16 cellular contexts compared by ENCODE assay signal in genomic region chr16:84538441-84538840, GRCh38.
"Had no signal": no experiment of that assay in that cellular context is flagged by ENCODE, and none has a peak within 500 bp of the region (broad histone marks: within the 10 kb centered on the region; RNA-seq: fewer than 3 reads in every experiment).

No MANE protein-coding gene starts in this region.

- H3K27me3 ChIP-seq: breast epithelium, colonic mucosa, left lung, right atrium auricular region, tibial artery had no signal

- H3K9me3 ChIP-seq: breast epithelium, colonic mucosa, left lung, psoas muscle, right atrium auricular region, tibial artery had no signal

- H3K4me1 ChIP-seq: breast epithelium, colonic mucosa, psoas muscle had no signal

- ATAC-seq: activated CD8-positive, alpha-beta T cell treated with anti-CD3 and anti-CD28 coated beads, Interleukin-2, amount 10 ng/mL, durations not matched to agents 7 days and 5 days; left lung; natural killer cell treated with Interleukin-12 subunit alpha and Interleukin-12 subunit beta and Interleukin-15 and Interleukin-18, amount 100 ng/mL, for 72 hours; psoas muscle; stimulated activated naive CD8-positive, alpha-beta T cell treated with anti-CD3 and anti-CD28 coated beads, Interleukin-15, amount 100 ng/mL, for 72 hours had no signal

- H3K27ac ChIP-seq: breast epithelium, colonic mucosa, psoas muscle, right atrium auricular region, tibial artery had no signal

- H3K4me3 ChIP-seq: breast epithelium, colonic mucosa, left lung, psoas muscle, right atrium auricular region, tibial artery had no signal

- DNase-seq: activated CD4-positive, alpha-beta T cell treated with anti-CD3 and anti-CD28 coated beads for 1 hour; activated CD4-positive, alpha-beta T cell treated with anti-CD3 and anti-CD28 coated beads, Interleukin-2, amount 50 U/mL, for 1 hour; activated CD8-positive, alpha-beta T cell treated with anti-CD3 and anti-CD28 coated beads, Interleukin-2, amount 10 ng/mL, durations not matched to agents 7 days and 5 days; activated gamma-delta T cell treated with Interleukin-2 at 50 U/mL for 16 hours; activated T-cell treated with anti-CD3 and anti-CD28 coated beads, Interleukin-2, amount 50 U/mL, for 1 hour; colonic mucosa; immature natural killer cell; left lung; stimulated activated CD4-positive, alpha-beta T cell treated with anti-CD3 and anti-CD28 coated beads, Interleukin-4, amount 100 ng/mL, for 4 hours; stimulated activated naive CD8-positive, alpha-beta T cell treated with anti-CD3 and anti-CD28 coated beads, Interleukin-15, amount 100 ng/mL, for 72 hours; T-helper 1 cell; tibial artery had no signal

- H3K36me3 ChIP-seq: breast epithelium, colonic mucosa, left lung, right atrium auricular region, tibial artery had no signal
